Comparison of ENCODE assay signal across 1 cellular context in the genomic region with DNA sequence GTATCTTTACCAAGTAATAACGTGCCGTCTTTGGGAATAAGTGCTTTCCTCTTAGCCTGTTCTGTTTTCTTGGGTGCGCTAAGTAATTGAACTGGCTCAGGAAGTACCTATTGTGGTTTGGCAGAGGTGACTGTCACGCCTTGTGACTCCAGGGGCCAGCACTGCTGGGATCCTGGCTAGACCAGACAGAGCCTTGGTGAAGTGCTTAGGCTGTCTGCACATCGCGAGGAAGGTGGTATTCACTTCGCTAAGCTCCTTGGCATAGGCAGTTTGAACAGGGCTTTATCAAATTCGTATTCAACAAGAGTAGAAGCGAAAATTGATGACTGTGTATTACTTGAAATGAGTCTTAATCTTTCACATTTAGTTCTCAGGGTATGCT.
TF ChIP-seq lines count a peak whose summit lies in the region.

No MANE protein-coding gene starts in this region.

TF ChIP-seq in K562, 482 proteins besides CTCF, POLR2A, EP300 and RAD21 (continued from another document):
- no peak for TF ChIP-seq GATAD2A (IDR thresholded peaks at IDR 0.05)
- TF ChIP-seq ZNF764 (CRISPR knock-in tag; IDR thresholded peaks at IDR 0.05; ENCODE audit: low read depth): no peak
- no peak for TF ChIP-seq DMBX1 (CRISPR knock-in tag; IDR thresholded peaks at IDR 0.05; ENCODE audit: borderline replicate concordance)
- no peak for TF ChIP-seq HSF4 (CRISPR knock-in tag; IDR thresholded peaks at IDR 0.05; ENCODE audit: borderline replicate concordance)
- TF ChIP-seq SAP30 (IDR thresholded peaks at IDR 0.05; ENCODE audit: borderline replicate concordance, insufficient read depth, low read depth, low read length, poor library complexity, severe bottlenecking): no peak
- TF ChIP-seq ZNF324 (CRISPR knock-in tag; IDR thresholded peaks at IDR 0.05): no peak
- TF ChIP-seq SIN3A (IDR thresholded peaks at IDR 0.05; ENCODE audit: borderline replicate concordance in 2 of 2, control insufficient read depth in 1 of 2, low read depth in 2 of 2, low read length in 2 of 2): no peak
- TF ChIP-seq MAFK (IDR thresholded peaks at IDR 0.05; ENCODE audit: low read length): 0 out of 2 replicates have a peak, but pooled peaks have one; percentile 30
- TF ChIP-seq HOXB6 (CRISPR knock-in tag; IDR thresholded peaks at IDR 0.05; ENCODE audit: borderline replicate concordance): no peak
- no peak for TF ChIP-seq TAF9B (IDR thresholded peaks at IDR 0.05; ENCODE audit: partially characterized antibody)
- TF ChIP-seq BHLHE40 (IDR thresholded peaks at IDR 0.05; ENCODE audit: low read length): no peak
- TF ChIP-seq NUFIP1 (IDR thresholded peaks at IDR 0.05; ENCODE audit: partially characterized antibody): no peak
- TF ChIP-seq, protein P1, sequence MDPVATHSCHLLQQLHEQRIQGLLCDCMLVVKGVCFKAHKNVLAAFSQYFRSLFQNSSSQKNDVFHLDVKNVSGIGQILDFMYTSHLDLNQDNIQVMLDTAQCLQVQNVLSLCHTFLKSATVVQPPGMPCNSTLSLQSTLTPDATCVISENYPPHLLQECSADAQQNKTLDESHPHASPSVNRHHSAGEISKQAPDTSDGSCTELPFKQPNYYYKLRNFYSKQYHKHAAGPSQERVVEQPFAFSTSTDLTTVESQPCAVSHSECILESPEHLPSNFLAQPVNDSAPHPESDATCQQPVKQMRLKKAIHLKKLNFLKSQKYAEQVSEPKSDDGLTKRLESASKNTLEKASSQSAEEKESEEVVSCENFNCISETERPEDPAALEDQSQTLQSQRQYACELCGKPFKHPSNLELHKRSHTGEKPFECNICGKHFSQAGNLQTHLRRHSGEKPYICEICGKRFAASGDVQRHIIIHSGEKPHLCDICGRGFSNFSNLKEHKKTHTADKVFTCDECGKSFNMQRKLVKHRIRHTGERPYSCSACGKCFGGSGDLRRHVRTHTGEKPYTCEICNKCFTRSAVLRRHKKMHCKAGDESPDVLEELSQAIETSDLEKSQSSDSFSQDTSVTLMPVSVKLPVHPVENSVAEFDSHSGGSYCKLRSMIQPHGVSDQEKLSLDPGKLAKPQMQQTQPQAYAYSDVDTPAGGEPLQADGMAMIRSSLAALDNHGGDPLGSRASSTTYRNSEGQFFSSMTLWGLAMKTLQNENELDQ (CRISPR knock-in tag; IDR thresholded peaks at IDR 0.05; ENCODE audit: borderline replicate concordance): no peak
- TF ChIP-seq EP400 (IDR thresholded peaks at IDR 0.05): no peak
- TF ChIP-seq HDAC6 (IDR thresholded peaks at IDR 0.05; ENCODE audit: low read depth, low read length): no peak
- TF ChIP-seq ASH1L (IDR thresholded peaks at IDR 0.05; ENCODE audit: borderline replicate concordance, low read depth, partially characterized antibody): no peak
- no peak for TF ChIP-seq YBX1 (IDR thresholded peaks at IDR 0.05)
- TF ChIP-seq, protein P2, sequence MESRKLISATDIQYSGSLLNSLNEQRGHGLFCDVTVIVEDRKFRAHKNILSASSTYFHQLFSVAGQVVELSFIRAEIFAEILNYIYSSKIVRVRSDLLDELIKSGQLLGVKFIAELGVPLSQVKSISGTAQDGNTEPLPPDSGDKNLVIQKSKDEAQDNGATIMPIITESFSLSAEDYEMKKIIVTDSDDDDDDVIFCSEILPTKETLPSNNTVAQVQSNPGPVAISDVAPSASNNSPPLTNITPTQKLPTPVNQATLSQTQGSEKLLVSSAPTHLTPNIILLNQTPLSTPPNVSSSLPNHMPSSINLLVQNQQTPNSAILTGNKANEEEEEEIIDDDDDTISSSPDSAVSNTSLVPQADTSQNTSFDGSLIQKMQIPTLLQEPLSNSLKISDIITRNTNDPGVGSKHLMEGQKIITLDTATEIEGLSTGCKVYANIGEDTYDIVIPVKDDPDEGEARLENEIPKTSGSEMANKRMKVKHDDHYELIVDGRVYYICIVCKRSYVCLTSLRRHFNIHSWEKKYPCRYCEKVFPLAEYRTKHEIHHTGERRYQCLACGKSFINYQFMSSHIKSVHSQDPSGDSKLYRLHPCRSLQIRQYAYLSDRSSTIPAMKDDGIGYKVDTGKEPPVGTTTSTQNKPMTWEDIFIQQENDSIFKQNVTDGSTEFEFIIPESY (CRISPR knock-in tag; IDR thresholded peaks at IDR 0.05): 0 out of 2 replicates have a peak, but pooled peaks have one; percentile 18
- no peak for TF ChIP-seq PURB (CRISPR knock-in tag; IDR thresholded peaks at IDR 0.05; ENCODE audit: low read depth)
- peak; percentile 33; the same call in 1 of the 2 replicates for TF ChIP-seq MAFF (IDR thresholded peaks at IDR 0.05; ENCODE audit: low read length)
- peak; percentile 56; the same call in 1 of the 2 replicates for TF ChIP-seq MAFG (tag; conservative IDR thresholded peaks at IDR 0.05)
- TF ChIP-seq, protein P3, sequence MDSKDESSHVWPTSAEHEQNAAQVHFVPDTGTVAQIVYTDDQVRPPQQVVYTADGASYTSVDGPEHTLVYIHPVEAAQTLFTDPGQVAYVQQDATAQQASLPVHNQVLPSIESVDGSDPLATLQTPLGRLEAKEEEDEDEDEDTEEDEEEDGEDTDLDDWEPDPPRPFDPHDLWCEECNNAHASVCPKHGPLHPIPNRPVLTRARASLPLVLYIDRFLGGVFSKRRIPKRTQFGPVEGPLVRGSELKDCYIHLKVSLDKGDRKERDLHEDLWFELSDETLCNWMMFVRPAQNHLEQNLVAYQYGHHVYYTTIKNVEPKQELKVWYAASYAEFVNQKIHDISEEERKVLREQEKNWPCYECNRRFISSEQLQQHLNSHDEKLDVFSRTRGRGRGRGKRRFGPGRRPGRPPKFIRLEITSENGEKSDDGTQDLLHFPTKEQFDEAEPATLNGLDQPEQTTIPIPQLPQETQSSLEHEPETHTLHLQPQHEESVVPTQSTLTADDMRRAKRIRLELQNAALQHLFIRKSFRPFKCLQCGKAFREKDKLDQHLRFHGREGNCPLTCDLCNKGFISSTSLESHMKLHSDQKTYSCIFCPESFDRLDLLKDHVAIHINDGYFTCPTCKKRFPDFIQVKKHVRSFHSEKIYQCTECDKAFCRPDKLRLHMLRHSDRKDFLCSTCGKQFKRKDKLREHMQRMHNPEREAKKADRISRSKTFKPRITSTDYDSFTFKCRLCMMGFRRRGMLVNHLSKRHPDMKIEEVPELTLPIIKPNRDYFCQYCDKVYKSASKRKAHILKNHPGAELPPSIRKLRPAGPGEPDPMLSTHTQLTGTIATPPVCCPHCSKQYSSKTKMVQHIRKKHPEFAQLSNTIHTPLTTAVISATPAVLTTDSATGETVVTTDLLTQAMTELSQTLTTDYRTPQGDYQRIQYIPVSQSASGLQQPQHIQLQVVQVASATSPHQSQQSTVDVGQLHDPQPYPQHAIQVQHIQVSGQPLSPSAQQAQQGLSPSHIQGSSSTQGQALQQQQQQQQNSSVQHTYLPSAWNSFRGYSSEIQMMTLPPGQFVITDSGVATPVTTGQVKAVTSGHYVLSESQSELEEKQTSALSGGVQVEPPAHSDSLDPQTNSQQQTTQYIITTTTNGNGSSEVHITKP (IDR thresholded peaks at IDR 0.05; ENCODE audit: partially characterized antibody): no peak
